8 cellular contexts compared by ENCODE assay signal in the genomic region with DNA sequence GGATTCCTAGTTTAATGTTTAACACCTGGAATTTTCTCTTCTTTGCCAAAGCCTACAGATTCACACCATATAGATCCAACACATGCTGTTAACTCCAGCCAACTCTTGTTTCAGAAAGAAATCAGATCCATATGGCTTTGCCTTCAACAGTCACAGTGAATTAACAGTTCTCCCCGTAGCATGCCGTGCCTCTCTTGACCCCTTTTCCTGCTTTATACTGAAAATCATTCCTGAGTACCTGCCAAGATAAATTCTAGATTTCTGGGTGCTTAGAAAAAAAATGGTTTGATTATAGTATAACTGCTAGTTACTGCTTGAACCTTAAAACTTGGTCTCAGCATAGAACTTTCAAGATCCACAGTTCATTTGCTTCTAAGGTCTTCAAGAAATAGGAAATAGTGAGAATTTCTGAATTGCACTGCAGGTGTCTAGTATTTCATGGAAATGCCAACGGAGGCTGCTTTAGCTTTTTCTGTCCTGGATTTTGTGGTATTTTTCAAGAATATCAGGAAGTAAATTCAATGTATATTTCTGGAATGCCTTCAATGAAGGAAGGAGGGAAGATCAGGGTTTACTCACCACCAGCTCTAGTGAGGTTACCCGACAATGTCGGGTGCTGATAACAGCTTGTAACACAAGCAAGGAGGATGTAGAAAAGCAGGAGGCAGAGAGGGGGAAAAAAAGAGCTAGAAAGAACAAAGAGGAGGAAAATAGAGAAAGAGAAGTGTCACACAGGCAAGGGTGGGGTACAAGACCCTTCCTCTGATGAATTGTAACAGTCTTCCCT. TPM values are rescaled to one million over a fixed set of nuclear protein-coding genes. Genes with fewer than 3 reads are reported as not detected.
A peak's percentile ranks its signal among the peaks of the same experiment; 100 is the strongest.
DNase-seq lines count a peak whose midpoint lies in the region; ATAC-seq and TF ChIP-seq lines count a peak whose summit lies in the region.

No MANE protein-coding gene starts in this region.

- no TSS peak for BruUV-seq in A673 (replicated peaks; lab: Mats Ljungman, UMichigan)

- H3K4me3 ChIP-seq in A673 (ENCODE audit: low read depth, low read length, poor library complexity, severe bottlenecking) (peak overlapping the region; percentile 35), KMS-11 (IDR thresholded peaks at IDR 0.05; ENCODE audit: insufficient read depth, low read depth, low read length) (no peak overlapping the region)

- CTCF ChIA-PET in A673 (lab: Charles Lee) = no interaction called here

- H3K79me2 ChIP-seq in KMS-11 (ENCODE audit: insufficient read depth, low read depth) = no peaks in the 10 kb centered on the region

- H4K20me1 ChIP-seq in KMS-11 (ENCODE audit: insufficient read depth) = no peaks in the 10 kb centered on the region

- ATAC-seq in central memory CD8-positive, alpha-beta T cell (replicated peaks; ENCODE audit: extremely low read depth, poor library complexity, severe bottlenecking) = no peak
- ATAC-seq in HG02870 (IDR thresholded peaks at IDR 0.05; ENCODE audit: unreplicated experiment) = no peak
- ATAC-seq in left colon = no peak

- H3K36me3 ChIP-seq in A673 (ENCODE audit: insufficient read depth, low read length, poor library complexity, severe bottlenecking) (peaks cover 8% of the 10 kb centered on the region), KMS-11 (ENCODE audit: insufficient read depth) (no peaks in the 10 kb centered on the region)

- H3K27me3 ChIP-seq in A673 (replicated peaks; ENCODE audit: insufficient read depth, low read depth, low read length, poor library complexity) (no peaks in the 10 kb centered on the region), KMS-11 (ENCODE audit: insufficient read depth, low read depth) (no peaks in the 10 kb centered on the region)

- TF ChIP-seq CTCF in A673 (conservative IDR thresholded peaks at IDR 0.05; ENCODE audit: low read depth, low read length) (no peak), KMS-11 (conservative IDR thresholded peaks at IDR 0.05; ENCODE audit: low read depth, low read length) (no peak)

- H3K4me3 Mint-ChIP-seq in central memory CD8-positive, alpha-beta T cell = peak overlapping the region; percentile 54

- POLR2A ChIA-PET in A673 (lab: Charles Lee; ENCODE audit: low non-redundant PET) = interaction anchor here (0.6 kb wide), 1 partner anchor 589 kb away, joined by 3 read pairs; no protein-coding TSS in a partner anchor

- H3K9me3 ChIP-seq in A673 (ENCODE audit: low read depth, low read length, poor library complexity, severe bottlenecking) = no peaks in the 10 kb centered on the region

- peaks cover 3% of the 10 kb centered on the region for H3K9me3 Mint-ChIP-seq in central memory CD8-positive, alpha-beta T cell

- H3K36me3 Mint-ChIP-seq in central memory CD8-positive, alpha-beta T cell (ENCODE audit: insufficient read depth) = no peaks in the 10 kb centered on the region

- intact Hi-C loops in A673 (cut with micrococcal nuclease; ENCODE audit: unreplicated experiment) (no loop called here), left colon (cut with DNase I, micrococcal nuclease) (no loop called here)

- H3K9ac ChIP-seq in KMS-11 = no peak overlapping the region

- H3K27ac ChIP-seq in A673 (ENCODE audit: low read depth, low read length, poor library complexity, severe bottlenecking) (peak overlapping the region; percentile 78), KMS-11 (no peak overlapping the region)

- H3K27me3 Mint-ChIP-seq in central memory CD8-positive, alpha-beta T cell = no peaks in the 10 kb centered on the region

- DNase-seq in A673 (ENCODE audit: low spot score) = peak; percentile 59
- DNase-seq in central memory CD8-positive, alpha-beta T cell (ENCODE audit: low spot score in 2 of 2) = no peak
- peak; percentile 19 for DNase-seq in medulla oblongata (ENCODE audit: extremely low spot score)
- no peak for DNase-seq in AG08396 (ENCODE audit: low spot score)
- no peak for DNase-seq in left colon
- no peak for DNase-seq in D341Med (ENCODE audit: low spot score)

- no peak overlapping the region for H3K27ac Mint-ChIP-seq in central memory CD8-positive, alpha-beta T cell (ENCODE audit: low read depth)

- no peak overlapping the region for H2AFZ ChIP-seq in KMS-11 (ENCODE audit: low read depth)

- peak overlapping the region; percentile 26; the same call in 1 of the 2 replicates for H3K4me2 ChIP-seq in KMS-11

- peaks cover 14% of the 10 kb centered on the region for H3K4me1 Mint-ChIP-seq in central memory CD8-positive, alpha-beta T cell

- H3K4me1 ChIP-seq in A673 (ENCODE audit: insufficient read depth, low read length, poor library complexity, severe bottlenecking) = peaks cover 49% of the 10 kb centered on the region
- peaks cover 11% of the 10 kb centered on the region for H3K4me1 ChIP-seq in KMS-11 (ENCODE audit: low read depth, poor library complexity, severe bottlenecking)

RNA-seq across cellular contexts. Expression of a gene that starts 6.6 kb away (rescaled TPM):
- total RNA-seq in A673 (2021) (38.8 and 44.4 TPM in 2 replicates), left colon (1 to 10 TPM; 1.8 to 5.1 TPM)

Comparison
In these comparisons a context has a peak if more than half of its experiments do, and no peak if none do; other contexts are left out.
1. DNase-seq: peak in A673 (single experiment) and medulla oblongata (single experiment); none in central memory CD8-positive, alpha-beta T cell (0 of 2), AG08396 (single experiment), left colon (0 of 2) and D341Med (single experiment).